Comparison of ENCODE assay signal across 8 cellular contexts in genomic region chr17:49576906-49577650, GRCh38. TPM values are rescaled to one million over a fixed set of nuclear protein-coding genes. Genes with fewer than 3 reads are reported as not detected.
A peak's percentile ranks its signal among the peaks of the same experiment; 100 is the strongest.
DNase-seq lines count a peak whose midpoint lies in the region; ATAC-seq and TF ChIP-seq lines count a peak whose summit lies in the region.

No MANE protein-coding gene starts in this region.

- DNase-seq in activated CD4-positive, alpha-beta memory T cell treated with anti-CD3 and anti-CD28 coated beads for 36 hours: no peak
- DNase-seq in cardiac septum (ENCODE audit: low spot score): peak; percentile 54
- DNase-seq in retinal pigment epithelial cell (ENCODE audit: low read depth): no peak
- no peak for DNase-seq in cerebellar cortex (ENCODE audit: low spot score)
- DNase-seq in NCI-H2107 (lab: John Stamatoyannopoulos, UW): no peak
- DNase-seq in NCI-H526 treated with DMSO at 0.1 percent for 48 hours (lab: John Stamatoyannopoulos, UW): no peak

- peaks cover 2% of the 10 kb centered on the region for H3K4me1 Mint-ChIP-seq in activated CD4-positive, alpha-beta memory T cell treated with anti-CD3 and anti-CD28 coated beads for 36 hours (ENCODE audit: low read depth)

- H3K9me3 Mint-ChIP-seq in activated CD4-positive, alpha-beta memory T cell treated with anti-CD3 and anti-CD28 coated beads for 36 hours: no peaks in the 10 kb centered on the region

- no peak for TF ChIP-seq CTCF in retinal pigment epithelial cell (conservative IDR thresholded peaks at IDR 0.05; ENCODE audit: low read depth, low read length)

- POLR2A ChIA-PET in activated CD4-positive, alpha-beta memory T cell treated with anti-CD3 and anti-CD28 coated beads for 36 hours (lab: Charles Lee): interaction anchor here (0.7 kb wide), 1 partner anchor 582 kb away, joined by 3 read pairs; no protein-coding TSS in a partner anchor

- H3K4me3 Mint-ChIP-seq in activated CD4-positive, alpha-beta memory T cell treated with anti-CD3 and anti-CD28 coated beads for 36 hours: peak overlapping the region; percentile 25

- intact Hi-C loops in activated CD4-positive, alpha-beta memory T cell treated with anti-CD3 and anti-CD28 coated beads for 36 hours (cut with micrococcal nuclease): no loop called here
- intact Hi-C loops in cardiac septum (cut with DNase I): loop anchor here (5.0 kb wide), 2 partner anchors 40 to 100 kb away; partner anchors contain the start of gene SPOP

- H3K4me3 ChIP-seq in GM08714 (ENCODE audit: low read length): peak overlapping the region; percentile 3; the same call in 1 of the 2 replicates
- peak overlapping the region; percentile 44 for H3K4me3 ChIP-seq in retinal pigment epithelial cell (ENCODE audit: low read length)

- no peak for ATAC-seq in HG03571 (IDR thresholded peaks at IDR 0.05; ENCODE audit: unreplicated experiment)

- H3K27ac Mint-ChIP-seq in activated CD4-positive, alpha-beta memory T cell treated with anti-CD3 and anti-CD28 coated beads for 36 hours: no peak overlapping the region

- peaks cover 39% of the 10 kb centered on the region for H3K27me3 Mint-ChIP-seq in activated CD4-positive, alpha-beta memory T cell treated with anti-CD3 and anti-CD28 coated beads for 36 hours

- H3K36me3 Mint-ChIP-seq in activated CD4-positive, alpha-beta memory T cell treated with anti-CD3 and anti-CD28 coated beads for 36 hours: no peaks in the 10 kb centered on the region

- CTCF ChIA-PET in activated CD4-positive, alpha-beta memory T cell treated with anti-CD3 and anti-CD28 coated beads for 36 hours (lab: Charles Lee): interaction anchor here (0.7 to 16.8 kb wide), 4 partner anchors 10 to 275 kb away, joined by 3 to 564 read pairs (median 3); partner anchors contain the start of gene SLC35B1

RNA-seq across cellular contexts. Expression of gene NXPH3, which starts 1.4 kb away (rescaled TPM):
- under 1 TPM in 1 of 2 experiments, not detected in 1; 0.10 TPM for total RNA-seq in activated CD4-positive, alpha-beta memory T cell treated with anti-CD3 and anti-CD28 coated beads for 36 hours
- 4.4 TPM for total RNA-seq in cardiac septum
